In the genomic region with DNA sequence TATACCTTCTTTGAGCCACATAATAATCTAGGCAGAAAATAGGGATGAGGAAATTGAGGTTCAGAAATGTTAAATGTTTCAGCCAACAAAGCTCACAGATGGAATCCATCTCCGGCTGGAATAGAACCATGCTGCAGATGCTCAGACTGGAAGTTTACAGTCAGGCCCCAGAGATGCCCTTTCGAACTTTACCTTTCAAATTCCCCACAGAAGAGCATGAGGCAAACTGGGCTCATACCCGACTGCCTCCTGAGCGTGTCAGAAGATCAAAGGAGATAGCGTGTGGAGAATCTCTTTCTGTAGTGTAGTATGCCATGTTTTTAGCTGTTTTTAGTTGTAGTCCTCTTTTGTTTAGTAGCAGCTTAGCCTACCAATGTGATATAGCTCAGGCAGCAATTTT, we compare ENCODE assay signal across 1 cellular context.
TF ChIP-seq lines count a peak whose summit lies in the region.

No MANE protein-coding gene starts in this region.

TF ChIP-seq in GM23338, 12 proteins besides CTCF, POLR2A, EP300 and RAD21 (continued from another document):
- no peak for TF ChIP-seq ZNF462 (CRISPR knock-in tag; IDR thresholded peaks at IDR 0.05)
- no peak for TF ChIP-seq NANOG (IDR thresholded peaks at IDR 0.05; ENCODE audit: borderline replicate concordance)
- TF ChIP-seq ZNF114 (CRISPR knock-in tag; IDR thresholded peaks at IDR 0.05), result no peak
- no peak for TF ChIP-seq JUNB (IDR thresholded peaks at IDR 0.05; ENCODE audit: unreplicated experiment)
- no peak for TF ChIP-seq ZNF331 (CRISPR knock-in tag; IDR thresholded peaks at IDR 0.05; ENCODE audit: low read depth)
- TF ChIP-seq CREB1 (CRISPR knock-in tag; IDR thresholded peaks at IDR 0.05; ENCODE audit: low read depth), result no peak
